In genomic region chr13:110126391-110126961, GRCh38 we compare ENCODE assay signal across 9 cellular contexts.
DNase-seq lines count a peak whose midpoint lies in the region; ATAC-seq and TF ChIP-seq lines count a peak whose summit lies in the region.
"Had no signal": no experiment of that assay in that cellular context is flagged by ENCODE, and none has a peak within 500 bp of the region (broad histone marks: within the 10 kb centered on the region; RNA-seq: fewer than 3 reads in every experiment).

No MANE protein-coding gene starts in this region.

- peaks cover 1% of the 10 kb centered on the region; the same call in 1 of the 2 replicates for H3K27me3 Mint-ChIP-seq in HFFc6 (ENCODE audit: insufficient read depth)
- peaks cover 14 to 61% (median 28%) of the 10 kb centered on the region in 5 donors for H3K27me3 Mint-ChIP-seq in naive thymus-derived CD8-positive, alpha-beta T cell

- no peaks in the 10 kb centered on the region for H3K79me2 ChIP-seq in smooth muscle cell (ENCODE audit: low read depth)

- no peaks in the 10 kb centered on the region for H3K36me3 ChIP-seq in smooth muscle cell (ENCODE audit: low read depth)

- H3F3A ChIP-seq in smooth muscle cell (ENCODE audit: low read depth) = no peaks in the 10 kb centered on the region

- peak overlapping the region; percentile 82 for H3K27ac ChIP-seq in smooth muscle cell (ENCODE audit: low read depth)

- peaks cover 6% of the 10 kb centered on the region; the same call in 1 of the 2 replicates for H3K36me3 Mint-ChIP-seq in HFFc6 (ENCODE audit: low read depth)
- no peaks in the 10 kb centered on the region for H3K36me3 Mint-ChIP-seq in naive thymus-derived CD8-positive, alpha-beta T cell

- peak overlapping the region; percentile 28 for H3K9ac ChIP-seq in smooth muscle cell (ENCODE audit: low read depth)

- H3K9me3 Mint-ChIP-seq in HFFc6 = 0 out of 2 replicates have a peak, but pooled peaks cover 3% of the 10 kb centered on the region
- peaks cover 0 to 4% (median 0%) of the 10 kb centered on the region in 9 donors for H3K9me3 Mint-ChIP-seq in naive thymus-derived CD8-positive, alpha-beta T cell

- H4K20me1 ChIP-seq in smooth muscle cell (ENCODE audit: low read depth) = no peaks in the 10 kb centered on the region

- H3K4me3 Mint-ChIP-seq in HFFc6 = peak overlapping the region; percentile 62
- H3K4me3 Mint-ChIP-seq in naive thymus-derived CD8-positive, alpha-beta T cell = no peak overlapping the region

- POLR2A ChIA-PET in naive thymus-derived CD8-positive, alpha-beta T cell (lab: Charles Lee) = no interaction called here

- H3K4me1 ChIP-seq in smooth muscle cell (ENCODE audit: low read depth) = peaks cover 41% of the 10 kb centered on the region

- H3K27me3 ChIP-seq in smooth muscle cell (ENCODE audit: low read depth) = no peaks in the 10 kb centered on the region

- H3K9me3 ChIP-seq in smooth muscle cell (replicated peaks; ENCODE audit: low read depth) = no peaks in the 10 kb centered on the region

- peak overlapping the region; percentile 94 for H3K27ac Mint-ChIP-seq in HFFc6
- H3K27ac Mint-ChIP-seq in naive thymus-derived CD8-positive, alpha-beta T cell = no peak overlapping the region

- no peak overlapping the region for H3K4me3 ChIP-seq in smooth muscle cell
- H3K4me3 ChIP-seq: K562 had no signal

- 6% methylated on average over 12 of the region's 12 CpGs for WGBS in smooth muscle cell (ENCODE audit: low lambda C conversion rate)

- peaks cover 45% of the 10 kb centered on the region for H3K4me1 Mint-ChIP-seq in HFFc6 (ENCODE audit: low read depth)
- H3K4me1 Mint-ChIP-seq in naive thymus-derived CD8-positive, alpha-beta T cell = peaks cover 0 to 3% (median 0%) of the 10 kb centered on the region in 4 donors

- TF ChIP-seq CTCF in HFFc6 (IDR thresholded peaks at IDR 0.05) (no peak), smooth muscle cell (IDR thresholded peaks at IDR 0.05; ENCODE audit: borderline replicate concordance, insufficient read depth, poor library complexity, severe bottlenecking) (no peak)

- no peak for ATAC-seq in GM21723 (IDR thresholded peaks at IDR 0.05; ENCODE audit: unreplicated experiment)
- ATAC-seq in naive thymus-derived CD8-positive, alpha-beta T cell = no peak
- ATAC-seq: K562 had no signal

- peak; percentile 95 for DNase-seq in HFFc6
- peak; percentile 82 for DNase-seq in amniotic stem cell (lab: John Stamatoyannopoulos, UW)
- peak; percentile 86 for DNase-seq in hepatic stellate cell (ENCODE audit: low spot score)
- no peak for DNase-seq in smooth muscle cell (lab: John Stamatoyannopoulos, UW; ENCODE audit: unreplicated experiment)
- no peak for DNase-seq in NCI-H69 (lab: John Stamatoyannopoulos, UW)
- DNase-seq in naive thymus-derived CD8-positive, alpha-beta T cell = no peak
- DNase-seq in NOMO-1 treated with dmso at 0.1 percent for 144 hours (lab: John Stamatoyannopoulos, UW; ENCODE audit: unreplicated experiment) = no peak

- peak overlapping the region; percentile 57 for H3K4me2 ChIP-seq in smooth muscle cell

- no peak overlapping the region for H2AFZ ChIP-seq in smooth muscle cell (ENCODE audit: low read depth)

Comparison
In these comparisons a context has a peak if more than half of its experiments do, and no peak if none do; other contexts are left out.
1. DNase-seq: peak in HFFc6 (single experiment), amniotic stem cell (single experiment) and hepatic stellate cell (single experiment); none in smooth muscle cell (single experiment), NCI-H69 (single experiment), naive thymus-derived CD8-positive, alpha-beta T cell (0 of 10) and NOMO-1 treated with dmso at 0.1 percent for 144 hours (single experiment).